1 cellular context compared by ENCODE assay signal in the genomic region with DNA sequence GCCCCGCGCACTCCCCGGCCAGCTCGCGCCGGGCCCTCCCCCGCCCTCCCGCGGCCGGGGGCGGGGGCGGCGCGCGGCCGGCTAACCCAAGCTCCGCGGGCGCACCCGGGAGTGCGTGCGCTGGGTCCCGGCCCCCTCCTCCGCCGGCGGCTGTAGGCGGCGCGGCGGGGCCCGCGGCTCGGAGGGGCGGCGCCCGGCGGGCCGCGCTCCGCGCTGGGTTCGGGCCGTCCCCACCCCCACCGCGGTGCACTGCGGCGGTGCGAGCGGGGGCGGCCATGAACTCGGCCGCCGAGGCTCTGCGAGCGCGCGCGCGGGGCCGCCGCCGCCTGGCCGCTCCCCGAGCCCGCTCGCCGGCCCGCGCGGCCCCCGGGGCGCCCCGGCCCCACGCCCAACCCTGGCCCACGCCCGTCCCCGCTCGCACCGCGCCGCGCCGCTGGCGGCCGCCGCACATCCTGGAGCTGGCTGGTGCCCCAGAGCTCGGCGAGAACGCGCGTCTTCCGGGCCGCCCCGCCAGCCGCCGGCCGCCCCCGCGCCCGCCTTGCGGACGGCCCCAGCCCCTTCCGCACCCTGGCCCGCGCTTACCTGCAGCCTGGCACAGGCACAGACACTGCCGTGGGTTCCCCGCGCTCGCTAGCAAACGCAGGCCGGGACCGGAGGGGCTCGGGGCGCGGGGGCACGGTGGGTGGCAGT.
TF ChIP-seq lines count a peak whose summit lies in the region.

A gene with protein sequence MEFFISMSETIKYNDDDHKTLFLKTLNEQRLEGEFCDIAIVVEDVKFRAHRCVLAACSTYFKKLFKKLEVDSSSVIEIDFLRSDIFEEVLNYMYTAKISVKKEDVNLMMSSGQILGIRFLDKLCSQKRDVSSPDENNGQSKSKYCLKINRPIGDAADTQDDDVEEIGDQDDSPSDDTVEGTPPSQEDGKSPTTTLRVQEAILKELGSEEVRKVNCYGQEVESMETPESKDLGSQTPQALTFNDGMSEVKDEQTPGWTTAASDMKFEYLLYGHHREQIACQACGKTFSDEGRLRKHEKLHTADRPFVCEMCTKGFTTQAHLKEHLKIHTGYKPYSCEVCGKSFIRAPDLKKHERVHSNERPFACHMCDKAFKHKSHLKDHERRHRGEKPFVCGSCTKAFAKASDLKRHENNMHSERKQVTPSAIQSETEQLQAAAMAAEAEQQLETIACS (minus strand): TSS at position 496 of the 690 bp plus-strand sequence. CDS start 2,480 bp downstream, outside the sequence.

TF ChIP-seq in GM12878, 131 proteins besides CTCF, POLR2A, EP300 and RAD21 (continued from another document and continues in another):
- TF ChIP-seq, protein P1, sequence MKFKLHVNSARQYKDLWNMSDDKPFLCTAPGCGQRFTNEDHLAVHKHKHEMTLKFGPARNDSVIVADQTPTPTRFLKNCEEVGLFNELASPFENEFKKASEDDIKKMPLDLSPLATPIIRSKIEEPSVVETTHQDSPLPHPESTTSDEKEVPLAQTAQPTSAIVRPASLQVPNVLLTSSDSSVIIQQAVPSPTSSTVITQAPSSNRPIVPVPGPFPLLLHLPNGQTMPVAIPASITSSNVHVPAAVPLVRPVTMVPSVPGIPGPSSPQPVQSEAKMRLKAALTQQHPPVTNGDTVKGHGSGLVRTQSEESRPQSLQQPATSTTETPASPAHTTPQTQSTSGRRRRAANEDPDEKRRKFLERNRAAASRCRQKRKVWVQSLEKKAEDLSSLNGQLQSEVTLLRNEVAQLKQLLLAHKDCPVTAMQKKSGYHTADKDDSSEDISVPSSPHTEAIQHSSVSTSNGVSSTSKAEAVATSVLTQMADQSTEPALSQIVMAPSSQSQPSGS (IDR thresholded peaks at IDR 0.05; ENCODE audit: low read length), result no peak
- TF ChIP-seq POU2F2 (IDR thresholded peaks at IDR 0.05; ENCODE audit: borderline replicate concordance, low read depth, low read length), result no peak
- no peak for TF ChIP-seq SMAD5 (IDR thresholded peaks at IDR 0.05; ENCODE audit: low read depth)
- TF ChIP-seq TCF7 (IDR thresholded peaks at IDR 0.05; ENCODE audit: borderline replicate concordance), result no peak
- TF ChIP-seq ZNF384 (IDR thresholded peaks at IDR 0.05; ENCODE audit: borderline replicate concordance, low read depth, low read length), result no peak
- 0 out of 2 replicates have a peak, but pooled peaks have one; percentile 0 for TF ChIP-seq GATAD2B (conservative IDR thresholded peaks at IDR 0.05; ENCODE audit: low read depth)
- TF ChIP-seq HDAC6 (IDR thresholded peaks at IDR 0.05; ENCODE audit: unreplicated experiment), result no peak
- TF ChIP-seq RCOR1 (conservative IDR thresholded peaks at IDR 0.05; ENCODE audit: low read depth, low read length), result no peak
- TF ChIP-seq, protein P2, sequence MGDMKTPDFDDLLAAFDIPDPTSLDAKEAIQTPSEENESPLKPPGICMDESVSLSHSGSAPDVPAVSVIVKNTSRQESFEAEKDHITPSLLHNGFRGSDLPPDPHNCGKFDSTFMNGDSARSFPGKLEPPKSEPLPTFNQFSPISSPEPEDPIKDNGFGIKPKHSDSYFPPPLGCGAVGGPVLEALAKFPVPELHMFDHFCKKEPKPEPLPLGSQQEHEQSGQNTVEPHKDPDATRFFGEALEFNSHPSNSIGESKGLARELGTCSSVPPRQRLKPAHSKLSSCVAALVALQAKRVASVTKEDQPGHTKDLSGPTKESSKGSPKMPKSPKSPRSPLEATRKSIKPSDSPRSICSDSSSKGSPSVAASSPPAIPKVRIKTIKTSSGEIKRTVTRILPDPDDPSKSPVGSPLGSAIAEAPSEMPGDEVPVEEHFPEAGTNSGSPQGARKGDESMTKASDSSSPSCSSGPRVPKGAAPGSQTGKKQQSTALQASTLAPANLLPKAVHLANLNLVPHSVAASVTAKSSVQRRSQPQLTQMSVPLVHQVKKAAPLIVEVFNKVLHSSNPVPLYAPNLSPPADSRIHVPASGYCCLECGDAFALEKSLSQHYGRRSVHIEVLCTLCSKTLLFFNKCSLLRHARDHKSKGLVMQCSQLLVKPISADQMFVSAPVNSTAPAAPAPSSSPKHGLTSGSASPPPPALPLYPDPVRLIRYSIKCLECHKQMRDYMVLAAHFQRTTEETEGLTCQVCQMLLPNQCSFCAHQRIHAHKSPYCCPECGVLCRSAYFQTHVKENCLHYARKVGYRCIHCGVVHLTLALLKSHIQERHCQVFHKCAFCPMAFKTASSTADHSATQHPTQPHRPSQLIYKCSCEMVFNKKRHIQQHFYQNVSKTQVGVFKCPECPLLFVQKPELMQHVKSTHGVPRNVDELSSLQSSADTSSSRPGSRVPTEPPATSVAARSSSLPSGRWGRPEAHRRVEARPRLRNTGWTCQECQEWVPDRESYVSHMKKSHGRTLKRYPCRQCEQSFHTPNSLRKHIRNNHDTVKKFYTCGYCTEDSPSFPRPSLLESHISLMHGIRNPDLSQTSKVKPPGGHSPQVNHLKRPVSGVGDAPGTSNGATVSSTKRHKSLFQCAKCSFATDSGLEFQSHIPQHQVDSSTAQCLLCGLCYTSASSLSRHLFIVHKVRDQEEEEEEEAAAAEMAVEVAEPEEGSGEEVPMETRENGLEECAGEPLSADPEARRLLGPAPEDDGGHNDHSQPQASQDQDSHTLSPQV (IDR thresholded peaks at IDR 0.05), result no peak
- TF ChIP-seq CUX1 (IDR thresholded peaks at IDR 0.05; ENCODE audit: insufficient replicate concordance, low read depth, low read length), result no peak
- no peak for TF ChIP-seq POLR2AphosphoS2 (IDR thresholded peaks at IDR 0.05; ENCODE audit: low read depth, low read length)
- no peak for TF ChIP-seq EED (IDR thresholded peaks at IDR 0.05; ENCODE audit: low read depth)
- no peak for TF ChIP-seq RAD51 (IDR thresholded peaks at IDR 0.05)
- TF ChIP-seq IRF4 (IDR thresholded peaks at IDR 0.05; ENCODE audit: low read depth, low read length), result no peak
- peak in 1 of 2 experiments; percentile 82; a peak in 2 of 3 replicates for TF ChIP-seq EGR1 (IDR thresholded peaks at IDR 0.05; ENCODE audit: borderline replicate concordance in 1 of 2, low read depth in 2 of 2, low read length in 2 of 2)
- TF ChIP-seq, protein P3, sequence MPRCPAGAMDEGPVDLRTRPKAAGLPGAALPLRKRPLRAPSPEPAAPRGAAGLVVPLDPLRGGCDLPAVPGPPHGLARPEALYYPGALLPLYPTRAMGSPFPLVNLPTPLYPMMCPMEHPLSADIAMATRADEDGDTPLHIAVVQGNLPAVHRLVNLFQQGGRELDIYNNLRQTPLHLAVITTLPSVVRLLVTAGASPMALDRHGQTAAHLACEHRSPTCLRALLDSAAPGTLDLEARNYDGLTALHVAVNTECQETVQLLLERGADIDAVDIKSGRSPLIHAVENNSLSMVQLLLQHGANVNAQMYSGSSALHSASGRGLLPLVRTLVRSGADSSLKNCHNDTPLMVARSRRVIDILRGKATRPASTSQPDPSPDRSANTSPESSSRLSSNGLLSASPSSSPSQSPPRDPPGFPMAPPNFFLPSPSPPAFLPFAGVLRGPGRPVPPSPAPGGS (IDR thresholded peaks at IDR 0.05; ENCODE audit: borderline replicate concordance, insufficient read depth, low read depth, low read length, poor library complexity, severe bottlenecking), result no peak
- TF ChIP-seq, protein P4, sequence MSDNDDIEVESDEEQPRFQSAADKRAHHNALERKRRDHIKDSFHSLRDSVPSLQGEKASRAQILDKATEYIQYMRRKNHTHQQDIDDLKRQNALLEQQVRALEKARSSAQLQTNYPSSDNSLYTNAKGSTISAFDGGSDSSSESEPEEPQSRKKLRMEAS (IDR thresholded peaks at IDR 0.05; ENCODE audit: low read depth, low read length), result no peak
- TF ChIP-seq BMI1 (IDR thresholded peaks at IDR 0.05; ENCODE audit: borderline replicate concordance), result no peak
- TF ChIP-seq SMARCA5 (IDR thresholded peaks at IDR 0.05), result no peak
- TF ChIP-seq, protein P5, sequence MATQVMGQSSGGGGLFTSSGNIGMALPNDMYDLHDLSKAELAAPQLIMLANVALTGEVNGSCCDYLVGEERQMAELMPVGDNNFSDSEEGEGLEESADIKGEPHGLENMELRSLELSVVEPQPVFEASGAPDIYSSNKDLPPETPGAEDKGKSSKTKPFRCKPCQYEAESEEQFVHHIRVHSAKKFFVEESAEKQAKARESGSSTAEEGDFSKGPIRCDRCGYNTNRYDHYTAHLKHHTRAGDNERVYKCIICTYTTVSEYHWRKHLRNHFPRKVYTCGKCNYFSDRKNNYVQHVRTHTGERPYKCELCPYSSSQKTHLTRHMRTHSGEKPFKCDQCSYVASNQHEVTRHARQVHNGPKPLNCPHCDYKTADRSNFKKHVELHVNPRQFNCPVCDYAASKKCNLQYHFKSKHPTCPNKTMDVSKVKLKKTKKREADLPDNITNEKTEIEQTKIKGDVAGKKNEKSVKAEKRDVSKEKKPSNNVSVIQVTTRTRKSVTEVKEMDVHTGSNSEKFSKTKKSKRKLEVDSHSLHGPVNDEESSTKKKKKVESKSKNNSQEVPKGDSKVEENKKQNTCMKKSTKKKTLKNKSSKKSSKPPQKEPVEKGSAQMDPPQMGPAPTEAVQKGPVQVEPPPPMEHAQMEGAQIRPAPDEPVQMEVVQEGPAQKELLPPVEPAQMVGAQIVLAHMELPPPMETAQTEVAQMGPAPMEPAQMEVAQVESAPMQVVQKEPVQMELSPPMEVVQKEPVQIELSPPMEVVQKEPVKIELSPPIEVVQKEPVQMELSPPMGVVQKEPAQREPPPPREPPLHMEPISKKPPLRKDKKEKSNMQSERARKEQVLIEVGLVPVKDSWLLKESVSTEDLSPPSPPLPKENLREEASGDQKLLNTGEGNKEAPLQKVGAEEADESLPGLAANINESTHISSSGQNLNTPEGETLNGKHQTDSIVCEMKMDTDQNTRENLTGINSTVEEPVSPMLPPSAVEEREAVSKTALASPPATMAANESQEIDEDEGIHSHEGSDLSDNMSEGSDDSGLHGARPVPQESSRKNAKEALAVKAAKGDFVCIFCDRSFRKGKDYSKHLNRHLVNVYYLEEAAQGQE (IDR thresholded peaks at IDR 0.05; ENCODE audit: low read depth, low read length), result no peak
- TF ChIP-seq RUNX3 (IDR thresholded peaks at IDR 0.05; ENCODE audit: low read length), result no peak
- no peak for TF ChIP-seq NBN (IDR thresholded peaks at IDR 0.05)
- TF ChIP-seq FOXK2 (IDR thresholded peaks at IDR 0.05), result no peak
- TF ChIP-seq HDGF (IDR thresholded peaks at IDR 0.05), result no peak
- TF ChIP-seq, protein P6, sequence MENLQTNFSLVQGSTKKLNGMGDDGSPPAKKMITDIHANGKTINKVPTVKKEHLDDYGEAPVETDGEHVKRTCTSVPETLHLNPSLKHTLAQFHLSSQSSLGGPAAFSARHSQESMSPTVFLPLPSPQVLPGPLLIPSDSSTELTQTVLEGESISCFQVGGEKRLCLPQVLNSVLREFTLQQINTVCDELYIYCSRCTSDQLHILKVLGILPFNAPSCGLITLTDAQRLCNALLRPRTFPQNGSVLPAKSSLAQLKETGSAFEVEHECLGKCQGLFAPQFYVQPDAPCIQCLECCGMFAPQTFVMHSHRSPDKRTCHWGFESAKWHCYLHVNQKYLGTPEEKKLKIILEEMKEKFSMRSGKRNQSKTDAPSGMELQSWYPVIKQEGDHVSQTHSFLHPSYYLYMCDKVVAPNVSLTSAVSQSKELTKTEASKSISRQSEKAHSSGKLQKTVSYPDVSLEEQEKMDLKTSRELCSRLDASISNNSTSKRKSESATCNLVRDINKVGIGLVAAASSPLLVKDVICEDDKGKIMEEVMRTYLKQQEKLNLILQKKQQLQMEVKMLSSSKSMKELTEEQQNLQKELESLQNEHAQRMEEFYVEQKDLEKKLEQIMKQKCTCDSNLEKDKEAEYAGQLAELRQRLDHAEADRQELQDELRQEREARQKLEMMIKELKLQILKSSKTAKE (IDR thresholded peaks at IDR 0.05; ENCODE audit: low read depth, poor library complexity, severe bottlenecking), result no peak
- no peak for TF ChIP-seq CBX5 (IDR thresholded peaks at IDR 0.05; ENCODE audit: low read depth)
